33 cellular contexts compared by ENCODE assay signal in the genomic region with DNA sequence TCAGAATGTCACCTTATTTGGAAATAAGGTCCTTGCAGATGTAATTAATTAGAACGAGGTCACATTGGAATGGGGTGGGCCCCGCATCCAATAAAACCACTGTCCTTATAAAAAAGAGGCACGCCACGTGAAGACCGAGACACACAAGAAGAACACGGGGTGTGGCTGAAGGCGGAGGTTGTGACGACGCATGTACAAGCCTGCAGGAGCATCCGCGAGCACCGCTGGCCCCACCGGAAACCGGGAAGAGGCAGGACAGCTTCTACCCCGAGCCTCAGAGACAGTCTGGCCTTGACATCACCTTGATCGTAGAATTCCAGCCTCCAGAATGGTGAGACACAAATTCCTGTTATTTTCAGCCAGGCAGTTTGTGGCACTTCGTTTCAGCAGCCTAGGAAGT.
DNase-seq lines count a peak whose midpoint lies in the region; ATAC-seq, FAIRE-seq and TF ChIP-seq lines count a peak whose summit lies in the region.
"Had no signal": no experiment of that assay in that cellular context is flagged by ENCODE, and none has a peak within 500 bp of the region (broad histone marks: within the 10 kb centered on the region; RNA-seq: fewer than 3 reads in every experiment).

No MANE protein-coding gene starts in this region.

- no peaks in the 10 kb centered on the region for H3K27me3 Mint-ChIP-seq in astrocyte (ENCODE audit: low read depth, unreplicated experiment)

- ATAC-seq in GM21528 (IDR thresholded peaks at IDR 0.05; ENCODE audit: low FRiP score, unreplicated experiment) (no peak), esophagus mucosa (no peak)
- ATAC-seq: A549; CD8-positive, alpha-beta T cell; HCT116; HepG2; naive thymus-derived CD4-positive, alpha-beta T cell; stimulated activated naive CD8-positive, alpha-beta T cell treated with anti-CD3 and anti-CD28 coated beads, Interleukin-15, Interleukin-2, amounts not matched to agents 100 U/mL and 50 U/mL, for 24 hours; T-cell; upper lobe of right lung had no signal

- H3K79me2 ChIP-seq in ACC112 (ENCODE audit: control insufficient read depth, insufficient read depth, low read length, unreplicated experiment) = no peaks in the 10 kb centered on the region
- no peaks in the 10 kb centered on the region for H3K79me2 ChIP-seq in astrocyte (ENCODE audit: insufficient read depth, low read length)
- H3K79me2 ChIP-seq in parathyroid adenoma = no peaks in the 10 kb centered on the region

- peaks cover 35% of the 10 kb centered on the region for H3K4me1 Mint-ChIP-seq in astrocyte (ENCODE audit: low read depth, unreplicated experiment)
- H3K4me1 Mint-ChIP-seq: activated B cell treated with CpG ODN at 0.5 μM for 24 hours; activated CD4-positive, alpha-beta T cell treated with anti-CD3 and anti-CD28 coated beads, Interleukin-2, amount 10 ng/mL, durations not matched to agents 7 days and 5 days; T-cell had no signal

- TF ChIP-seq CTCF in astrocyte (IDR thresholded peaks at IDR 0.05; ENCODE audit: insufficient read depth, low read depth, low read length) = no peak
- TF ChIP-seq CTCF in parathyroid adenoma (IDR thresholded peaks at IDR 0.05) = no peak

- no peaks in the 10 kb centered on the region for H3K27me3 ChIP-seq in ACC112 (ENCODE audit: insufficient read depth, low read length)
- H3K27me3 ChIP-seq in MG63 = no peaks in the 10 kb centered on the region
- no peaks in the 10 kb centered on the region for H3K27me3 ChIP-seq in astrocyte (ENCODE audit: insufficient read depth, low read length)
- H3K27me3 ChIP-seq in parathyroid adenoma (ENCODE audit: control insufficient read depth, insufficient read depth, low read length) = no peaks in the 10 kb centered on the region
- H3K27me3 ChIP-seq: colonic mucosa, upper lobe of right lung had no signal

- FAIRE-seq in astrocyte (lab: Jason Lieb, UNC) = no peak
- FAIRE-seq: A549, HepG2, islet of Langerhans had no signal

- H3K36me3 Mint-ChIP-seq in astrocyte (ENCODE audit: low read depth, unreplicated experiment) = no peaks in the 10 kb centered on the region
- H3K36me3 Mint-ChIP-seq: activated naive CD8-positive, alpha-beta T cell; CD8-positive, alpha-beta T cell; naive thymus-derived CD4-positive, alpha-beta T cell; T-cell had no signal

- no peaks in the 10 kb centered on the region for H3K9me3 ChIP-seq in MG63
- H3K9me3 ChIP-seq in astrocyte (ENCODE audit: insufficient read depth, low read depth, low read length) = no peaks in the 10 kb centered on the region
- no peaks in the 10 kb centered on the region for H3K9me3 ChIP-seq in parathyroid adenoma (ENCODE audit: control insufficient read depth, low read length)
- H3K9me3 ChIP-seq: A549, colonic mucosa, upper lobe of right lung had no signal

- H3K4me2 ChIP-seq in astrocyte (ENCODE audit: low read length) (peak overlapping the region; percentile 71), parathyroid adenoma (ENCODE audit: low read length) (no peak overlapping the region)
- H3K4me2 ChIP-seq: A549 had no signal

- no peaks in the 10 kb centered on the region for H4K20me1 ChIP-seq in astrocyte (ENCODE audit: insufficient read depth, low read length)

- peak; percentile 65 for DNase-seq in MG63
- DNase-seq in astrocyte (ENCODE audit: low read depth) = no peak
- DNase-seq in 8988T = no peak
- no peak for DNase-seq in middle frontal gyrus (ENCODE audit: extremely low spot score, low spot score)
- DNase-seq: activated B cell treated with CpG ODN at 0.5 μM for 24 hours; activated CD4-positive, alpha-beta T cell treated with anti-CD3 and anti-CD28 coated beads, Interleukin-2, amount 10 ng/mL, durations not matched to agents 7 days and 5 days; activated effector memory CD4-positive, alpha-beta T cell treated with anti-CD3 and anti-CD28 coated beads, Interleukin-2, amount 50 U/mL, for 16 hours; AML-193; CD8-positive, alpha-beta T cell; colonic mucosa; DMS 273 treated with DMSO at 0.1 percent for 48 hours; effector CD8-positive, alpha-beta T cell; Karpas-422; midbrain; naive thymus-derived CD4-positive, alpha-beta T cell; NCI-H1417; NCI-H2081; NCI-H446; nucleus accumbens; retina; stimulated activated CD4-positive, alpha-beta T cell treated with anti-CD3 and anti-CD28 coated beads, Interleukin-1b, Interleukin-23, amount 100 ng/mL, for 48 hours; stimulated activated naive CD8-positive, alpha-beta T cell treated with anti-CD3 and anti-CD28 coated beads, Interleukin-15, Interleukin-2, amounts not matched to agents 100 U/mL and 50 U/mL, for 24 hours; T-cell; upper lobe of right lung had no signal

- H3K4me3 Mint-ChIP-seq in astrocyte (ENCODE audit: unreplicated experiment) = no peak overlapping the region
- H3K4me3 Mint-ChIP-seq: activated B cell treated with CpG ODN at 0.5 μM for 24 hours; activated CD4-positive, alpha-beta T cell treated with anti-CD3 and anti-CD28 coated beads, Interleukin-2, amount 10 ng/mL, durations not matched to agents 7 days and 5 days; activated naive CD8-positive, alpha-beta T cell; CD8-positive, alpha-beta T cell; naive thymus-derived CD4-positive, alpha-beta T cell; T-cell had no signal

- H2AFZ ChIP-seq in ACC112 (ENCODE audit: low read length, unreplicated experiment) (no peak overlapping the region), astrocyte (ENCODE audit: low read depth, low read length) (no peak overlapping the region), parathyroid adenoma (no peak overlapping the region)

- peaks cover 2% of the 10 kb centered on the region for H3K9me3 Mint-ChIP-seq in astrocyte (ENCODE audit: unreplicated experiment)
- H3K9me3 Mint-ChIP-seq: activated B cell treated with CpG ODN at 0.5 μM for 24 hours; activated CD4-positive, alpha-beta T cell treated with anti-CD3 and anti-CD28 coated beads, Interleukin-2, amount 10 ng/mL, durations not matched to agents 7 days and 5 days; CD8-positive, alpha-beta T cell; T-cell had no signal

- H3K27ac Mint-ChIP-seq in astrocyte (ENCODE audit: unreplicated experiment) = no peak overlapping the region
- H3K27ac Mint-ChIP-seq: activated B cell treated with CpG ODN at 0.5 μM for 24 hours; activated CD4-positive, alpha-beta T cell treated with anti-CD3 and anti-CD28 coated beads, Interleukin-2, amount 10 ng/mL, durations not matched to agents 7 days and 5 days; activated naive CD8-positive, alpha-beta T cell; CD8-positive, alpha-beta T cell; naive thymus-derived CD4-positive, alpha-beta T cell; T-cell had no signal

- H3K36me3 ChIP-seq in ACC112 (ENCODE audit: insufficient read depth, low read length) (no peaks in the 10 kb centered on the region), MG63 (no peaks in the 10 kb centered on the region), astrocyte (ENCODE audit: insufficient read depth, low read length) (no peaks in the 10 kb centered on the region), parathyroid adenoma (ENCODE audit: control insufficient read depth, insufficient read depth, low read length) (no peaks in the 10 kb centered on the region)
- H3K36me3 ChIP-seq: colonic mucosa, upper lobe of right lung had no signal

- H3K4me1 ChIP-seq in ACC112 (ENCODE audit: control insufficient read depth, insufficient read depth, low read length, unreplicated experiment) (peaks cover 43% of the 10 kb centered on the region), astrocyte (ENCODE audit: insufficient read depth, low read length) (peaks cover 64% of the 10 kb centered on the region), parathyroid adenoma (no peaks in the 10 kb centered on the region)
- H3K4me1 ChIP-seq: colonic mucosa had no signal

- peak overlapping the region; percentile 93; the same call in 1 of the 2 replicates for H3K27ac ChIP-seq in ACC112 (ENCODE audit: low read depth, low read length)
- peak overlapping the region; percentile 91 for H3K27ac ChIP-seq in astrocyte (ENCODE audit: low read depth, low read length)
- peak overlapping the region; percentile 59 for H3K27ac ChIP-seq in parathyroid adenoma
- H3K27ac ChIP-seq: A549, colonic mucosa, upper lobe of right lung had no signal

- H3K9ac ChIP-seq in astrocyte (ENCODE audit: low read length) = peak overlapping the region; percentile 11
- no peak overlapping the region for H3K9ac ChIP-seq in parathyroid adenoma

- H3K4me3 ChIP-seq in ACC112 (ENCODE audit: low read depth, low read length) = no peak overlapping the region
- peak overlapping the region; percentile 38 for H3K4me3 ChIP-seq in MG63
- H3K4me3 ChIP-seq in astrocyte (ENCODE audit: insufficient read depth, low read depth, low read length) = no peak overlapping the region
- no peak overlapping the region for H3K4me3 ChIP-seq in parathyroid adenoma (ENCODE audit: low read depth, low read length)
- H3K4me3 ChIP-seq: A549, colonic mucosa, upper lobe of right lung had no signal
